In the genomic region with DNA sequence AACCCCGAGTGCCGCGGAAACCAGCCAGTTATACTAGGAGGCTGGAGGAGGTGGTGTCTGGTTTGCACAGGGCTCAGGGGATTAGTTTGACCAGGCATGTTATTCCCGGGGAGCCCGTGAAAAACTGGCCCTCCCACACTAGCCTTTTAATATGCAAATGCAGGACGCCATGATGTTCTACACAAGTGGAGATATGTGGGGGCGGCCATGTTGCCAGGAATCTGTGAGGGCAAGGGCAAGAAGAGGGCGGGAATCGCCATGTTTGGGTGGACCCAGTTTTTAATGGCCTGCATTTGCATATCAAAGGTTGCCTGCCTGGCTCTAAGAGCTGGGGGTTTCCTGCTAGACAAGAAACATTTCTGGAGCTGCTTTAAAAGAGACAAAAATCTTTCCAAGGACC, we compare ENCODE assay signal across 14 cellular contexts.
A peak's percentile ranks its signal among the peaks of the same experiment; 100 is the strongest.
DNase-seq lines count a peak whose midpoint lies in the region; ATAC-seq lines count a peak whose summit lies in the region.
"Had no signal": no experiment of that assay in that cellular context is flagged by ENCODE, and none has a peak within 500 bp of the region (broad histone marks: within the 10 kb centered on the region; RNA-seq: fewer than 3 reads in every experiment).

No MANE protein-coding gene starts in this region.

- no peak overlapping the region for H3K18ac ChIP-seq in neuronal stem cell (ENCODE audit: low read length)

- H2BK12ac ChIP-seq in neuronal stem cell (ENCODE audit: low read length): no peak overlapping the region

- H2BK120ac ChIP-seq in neuronal stem cell (ENCODE audit: low read depth, low read length): no peak overlapping the region

- H4K8ac ChIP-seq in neuronal stem cell (ENCODE audit: low read depth, low read length): no peak overlapping the region

- H3K27ac ChIP-seq in SJCRH30 (no peak overlapping the region), neuronal stem cell (replicated peaks; ENCODE audit: low read length) (no peak overlapping the region)
- H3K27ac ChIP-seq: 22Rv1 had no signal

- no peak overlapping the region for H2BK15ac ChIP-seq in neuronal stem cell (ENCODE audit: low read length)

- H3K4me2 ChIP-seq in neuronal stem cell (ENCODE audit: insufficient read depth, low read length, poor library complexity, severe bottlenecking): no peak overlapping the region

- H2AK5ac ChIP-seq in neuronal stem cell (ENCODE audit: low read depth, low read length): no peak overlapping the region

- ATAC-seq in HG02884 (IDR thresholded peaks at IDR 0.05; ENCODE audit: unreplicated experiment): no peak

- no peak overlapping the region for H3K4ac ChIP-seq in neuronal stem cell (ENCODE audit: low read length)

- H2AFZ ChIP-seq in neuronal stem cell (ENCODE audit: low read length): peak overlapping the region; percentile 91

- no peak overlapping the region for H3K14ac ChIP-seq in neuronal stem cell (ENCODE audit: low read length)

- no peaks in the 10 kb centered on the region for H3K79me1 ChIP-seq in neuronal stem cell (ENCODE audit: low read depth, low read length)

- H3K4me1 ChIP-seq in SJCRH30 (no peaks in the 10 kb centered on the region), neuronal stem cell (ENCODE audit: control insufficient read depth in 2 of 2, insufficient read depth in 1 of 2, low read depth in 1 of 2, low read length in 2 of 2) (peaks cover 7 to 13% of the 10 kb centered on the region in 2 donors)
- H3K4me1 ChIP-seq: BE2C had no signal

- no peak overlapping the region for H3K4me3 ChIP-seq in SJCRH30
- no peak overlapping the region for H3K4me3 ChIP-seq in neuronal stem cell (ENCODE audit: low read length in 2 of 2)

- H3K36me3 ChIP-seq in SJCRH30: no peaks in the 10 kb centered on the region
- H3K36me3 ChIP-seq in neuronal stem cell (replicated peaks in 1 of 2; ENCODE audit: control insufficient read depth in 2 of 2, insufficient read depth in 2 of 2, low read length in 2 of 2): no peaks in the 10 kb centered on the region
- H3K36me3 ChIP-seq: BE2C had no signal

- no peak overlapping the region for H4K91ac ChIP-seq in neuronal stem cell (ENCODE audit: low read depth, low read length, poor library complexity)

- no peaks in the 10 kb centered on the region for H3K27me3 ChIP-seq in SJCRH30
- H3K27me3 ChIP-seq in neuronal stem cell (ENCODE audit: control insufficient read depth in 3 of 3, insufficient read depth in 3 of 3, low read depth in 1 of 3, low read length in 3 of 3): no peaks in the 10 kb centered on the region
- H3K27me3 ChIP-seq: BE2C had no signal

- H3K23ac ChIP-seq in neuronal stem cell (ENCODE audit: low read depth, low read length, poor library complexity): no peak overlapping the region

- H3K9me3 ChIP-seq in SJCRH30 (replicated peaks) (no peaks in the 10 kb centered on the region), neuronal stem cell (replicated peaks in 1 of 2; ENCODE audit: control insufficient read depth in 2 of 2, insufficient read depth in 1 of 2, low read depth in 1 of 2, low read length in 2 of 2) (no peaks in the 10 kb centered on the region)
- H3K9me3 ChIP-seq: BE2C had no signal

- DNase-seq in NCI-H146 (lab: John Stamatoyannopoulos, UW): peak; percentile 3
- DNase-seq in NCI-H146 treated with DMSO at 0.1 percent for 48 hours (lab: John Stamatoyannopoulos, UW; ENCODE audit: unreplicated experiment): no peak
- DNase-seq in SJCRH30: peak; percentile 4 to 20
- DNase-seq in iPS DF 4.7 (ENCODE audit: extremely low read depth, low spot score): peak; percentile 74
- DNase-seq in neuronal stem cell (ENCODE audit: low spot score): no peak
- DNase-seq in occipital lobe (lab: John Stamatoyannopoulos, UW): no peak
- no peak for DNase-seq in SHP77 treated with DMSO at 0.1 percent for 48 hours (lab: John Stamatoyannopoulos, UW)
- DNase-seq: BE2C; CD4-positive, alpha-beta T cell; DMS53; IMR-90; NCI-H2081 treated with DMSO at 0.1 percent for 48 hours had no signal

- WGBS in neuronal stem cell (ENCODE audit: extremely low coverage in 2 of 2, insufficient read length in 2 of 2, insufficient replicate concordance in 1 of 2), 2 donors: no CpG with 5 or more reads among the region's 9 CpGs

- no peak overlapping the region for H2BK5ac ChIP-seq in neuronal stem cell (ENCODE audit: low read length)

- no peak overlapping the region for H3K9ac ChIP-seq in neuronal stem cell (ENCODE audit: low read depth, low read length, poor library complexity)

Comparison
In these comparisons a context has a peak if more than half of its experiments do, and no peak if none do; other contexts are left out.
1. DNase-seq: peak in NCI-H146 (single experiment), SJCRH30 (2 of 2) and iPS DF 4.7 (single experiment); none in NCI-H146 treated with DMSO at 0.1 percent for 48 hours (single experiment), neuronal stem cell (single experiment), occipital lobe (single experiment) and SHP77 treated with DMSO at 0.1 percent for 48 hours (single experiment).